In the genomic region with DNA sequence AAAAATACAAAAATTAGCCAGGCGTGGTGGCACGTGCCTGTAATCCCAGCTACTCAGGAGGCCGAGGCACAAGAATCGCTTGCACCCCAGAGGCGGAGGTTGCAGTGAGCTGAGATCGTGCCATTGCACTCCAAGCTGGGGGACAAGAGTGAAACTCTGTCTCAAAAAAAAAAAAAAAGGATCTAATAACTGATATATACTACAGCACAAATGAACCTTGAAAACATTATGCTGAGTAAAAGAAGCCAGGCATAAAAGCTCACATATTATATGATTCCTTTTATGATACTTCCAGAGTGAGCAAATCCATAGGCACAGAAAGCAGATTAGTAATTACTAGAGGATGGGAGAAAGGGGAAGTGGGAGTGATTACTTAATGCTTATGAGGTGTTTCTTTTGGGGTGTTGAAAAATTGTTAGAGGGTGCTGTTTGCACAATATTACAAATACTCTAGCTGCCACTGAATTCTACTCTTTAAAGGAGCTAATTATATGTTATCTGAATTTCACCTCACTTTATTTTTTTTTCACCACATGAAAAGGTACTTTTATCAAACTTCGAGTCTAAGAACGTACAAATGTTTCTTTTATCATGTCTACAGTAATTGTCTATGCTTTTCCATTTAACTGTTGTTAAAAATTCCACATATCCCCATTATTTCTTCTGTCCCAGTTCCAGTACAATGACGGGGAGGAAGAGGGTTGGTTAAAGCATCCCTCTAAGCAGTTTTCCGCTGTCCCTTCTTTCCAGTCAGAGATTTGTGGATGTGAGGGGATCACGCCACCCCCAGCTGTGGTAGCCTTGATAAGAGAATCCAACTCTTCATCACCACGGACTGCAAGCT, we compare ENCODE assay signal across 8 cellular contexts.
DNase-seq lines count a peak whose midpoint lies in the region; ATAC-seq and TF ChIP-seq lines count a peak whose summit lies in the region.

No MANE protein-coding gene starts in this region.

- no peaks in the 10 kb centered on the region for H3K9me3 Mint-ChIP-seq in CD8-positive, alpha-beta memory T cell
- H3K9me3 Mint-ChIP-seq in effector memory CD8-positive, alpha-beta T cell = no peaks in the 10 kb centered on the region

- peak overlapping the region in 6 of 8 donors; percentile 23 to 91 (median 40) for H3K27ac Mint-ChIP-seq in CD8-positive, alpha-beta memory T cell
- H3K27ac Mint-ChIP-seq in effector memory CD8-positive, alpha-beta T cell = no peak overlapping the region

- H2AFZ ChIP-seq in osteoblast (ENCODE audit: low read length) = peak overlapping the region; percentile 99

- H3K4me1 Mint-ChIP-seq in CD8-positive, alpha-beta memory T cell = peaks cover 5 to 12% (median 8%) of the 10 kb centered on the region in 3 donors
- peaks cover 0 to 4% of the 10 kb centered on the region in 2 donors for H3K4me1 Mint-ChIP-seq in effector memory CD8-positive, alpha-beta T cell (ENCODE audit: low read depth in 2 of 2)

- peaks cover 9 to 10% of the 10 kb centered on the region in 2 donors for H3K27me3 Mint-ChIP-seq in CD8-positive, alpha-beta memory T cell
- peaks cover 34 to 36% of the 10 kb centered on the region in 2 donors for H3K27me3 Mint-ChIP-seq in effector memory CD8-positive, alpha-beta T cell

- H3K4me3 ChIP-seq in CD8-positive, alpha-beta memory T cell (ENCODE audit: low read length) = peak overlapping the region; percentile 41
- H3K4me3 ChIP-seq in osteoblast (ENCODE audit: insufficient read depth, low read length) = peak overlapping the region; percentile 73

- no peaks in the 10 kb centered on the region for H3K79me2 ChIP-seq in osteoblast (ENCODE audit: insufficient read depth, low read length)

- CTCF ChIA-PET in CD8-positive, alpha-beta memory T cell (lab: Charles Lee) = interaction anchor here (0.8 to 1.0 kb wide), 2 partner anchors 18 to 297 kb away, joined by 3 read pairs; no protein-coding TSS in a partner anchor

- H3K27ac ChIP-seq in CD8-positive, alpha-beta memory T cell (ENCODE audit: low read depth, low read length) = no peak overlapping the region
- H3K27ac ChIP-seq in osteoblast (ENCODE audit: low read depth, low read length) = no peak overlapping the region

- peak overlapping the region; percentile 73 to 92 (median 82) for H3K4me3 Mint-ChIP-seq in CD8-positive, alpha-beta memory T cell
- H3K4me3 Mint-ChIP-seq in effector memory CD8-positive, alpha-beta T cell = peak overlapping the region; percentile 73 to 79

- H3K4me1 ChIP-seq in CD8-positive, alpha-beta memory T cell (ENCODE audit: insufficient read depth, low read length) = peaks cover 8% of the 10 kb centered on the region
- no peaks in the 10 kb centered on the region for H3K4me1 ChIP-seq in osteoblast (ENCODE audit: insufficient read depth, low read length)

- no peak for TF ChIP-seq CTCF in osteoblast (IDR thresholded peaks at IDR 0.05; ENCODE audit: extremely low read depth, low read depth, low read length)

- no peaks in the 10 kb centered on the region for H3K9me3 ChIP-seq in CD8-positive, alpha-beta memory T cell (ENCODE audit: low read length)
- H3K9me3 ChIP-seq in osteoblast (ENCODE audit: low read depth, low read length) = no peaks in the 10 kb centered on the region

- ATAC-seq in effector memory CD8-positive, alpha-beta T cell (replicated peaks) = no peak
- ATAC-seq in HG03175 (IDR thresholded peaks at IDR 0.05; ENCODE audit: unreplicated experiment) = no peak

- POLR2A ChIA-PET in CD8-positive, alpha-beta memory T cell (lab: Charles Lee) = no interaction called here

- H3K36me3 Mint-ChIP-seq in CD8-positive, alpha-beta memory T cell = peaks cover 0 to 4% (median 0%) of the 10 kb centered on the region in 3 donors
- H3K36me3 Mint-ChIP-seq in effector memory CD8-positive, alpha-beta T cell (ENCODE audit: insufficient read depth) = no peaks in the 10 kb centered on the region

- H3K27me3 ChIP-seq in CD8-positive, alpha-beta memory T cell (ENCODE audit: insufficient read depth, low read length, poor library complexity, severe bottlenecking) = no peaks in the 10 kb centered on the region
- H3K27me3 ChIP-seq in osteoblast (ENCODE audit: insufficient read depth, low read length) = no peaks in the 10 kb centered on the region

- no peaks in the 10 kb centered on the region for H3K36me3 ChIP-seq in CD8-positive, alpha-beta memory T cell (ENCODE audit: insufficient read depth, low read length)
- no peaks in the 10 kb centered on the region for H3K36me3 ChIP-seq in osteoblast (ENCODE audit: insufficient read depth, low read length)

- no peak for DNase-seq in CD8-positive, alpha-beta memory T cell
- DNase-seq in NOMO-1 (lab: John Stamatoyannopoulos, UW; ENCODE audit: unreplicated experiment in 2 of 2) (peak; percentile 40 to 65), osteoblast (ENCODE audit: insufficient read length, low spot score, missing footprints) (no peak), DMS 273 (lab: John Stamatoyannopoulos, UW; ENCODE audit: unreplicated experiment) (no peak)
- DNase-seq in effector memory CD8-positive, alpha-beta T cell = no peak
- no peak for DNase-seq in central memory CD4-positive, alpha-beta T cell
- no peak for DNase-seq in activated CD4-positive, alpha-beta T cell treated with anti-CD3 and anti-CD28 coated beads for 4 hours

- peak overlapping the region; percentile 88 for H3K4me2 ChIP-seq in osteoblast (ENCODE audit: insufficient read depth, low read length)

- H4K20me1 ChIP-seq in osteoblast (ENCODE audit: insufficient read depth, low read length) = no peaks in the 10 kb centered on the region

Comparison
In these comparisons a context has a peak if more than half of its experiments do, and no peak if none do; other contexts are left out.
1. DNase-seq: peak in NOMO-1 (2 of 2); none in CD8-positive, alpha-beta memory T cell (0 of 5), effector memory CD8-positive, alpha-beta T cell (0 of 3), osteoblast (single experiment), central memory CD4-positive, alpha-beta T cell (single experiment), activated CD4-positive, alpha-beta T cell treated with anti-CD3 and anti-CD28 coated beads for 4 hours (0 of 2) and DMS 273 (single experiment).
2. H3K27ac Mint-ChIP-seq: peak in CD8-positive, alpha-beta memory T cell (6 of 8); none in effector memory CD8-positive, alpha-beta T cell (0 of 2).